14 cellular contexts compared by ENCODE assay signal in the genomic region with DNA sequence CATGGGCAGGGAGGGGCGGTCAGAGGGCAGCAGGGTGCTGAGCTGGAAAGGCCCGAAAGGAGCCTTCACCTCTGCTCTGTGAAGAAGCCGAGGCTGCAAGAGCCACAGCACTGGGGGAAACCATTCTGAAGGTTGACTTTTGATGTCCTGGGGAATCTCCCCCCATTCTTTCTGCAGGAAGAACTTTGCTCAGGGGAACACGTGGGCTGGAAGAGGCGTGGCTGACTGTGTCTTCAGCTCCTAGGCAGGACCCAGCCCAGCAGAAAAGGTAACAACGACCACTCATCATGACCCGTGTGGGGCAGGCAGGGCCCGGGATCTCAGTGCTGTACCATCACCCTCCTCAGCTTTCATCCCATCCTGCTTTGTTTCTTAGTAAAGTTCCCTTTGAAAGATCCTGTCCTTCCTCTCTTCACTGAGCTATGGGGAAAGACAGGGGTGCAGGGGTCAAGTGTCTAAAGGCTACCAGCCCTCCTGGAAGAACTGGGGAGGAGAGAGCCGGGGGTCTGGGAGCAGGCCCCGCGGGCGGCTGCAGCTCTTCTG.
DNase-seq lines count a peak whose midpoint lies in the region; TF ChIP-seq lines count a peak whose summit lies in the region.
"Had no signal": no experiment of that assay in that cellular context is flagged by ENCODE, and none has a peak within 500 bp of the region (broad histone marks: within the 10 kb centered on the region; RNA-seq: fewer than 3 reads in every experiment).

No MANE protein-coding gene starts in this region.

- peak overlapping the region; percentile 79 for H3K4me3 Mint-ChIP-seq in progenitor cell of endocrine pancreas (ENCODE audit: low read depth)
- H3K4me3 Mint-ChIP-seq: activated T-cell treated with anti-CD3 and anti-CD28 coated beads, Interleukin-2, amount 50 U/mL, for 24 hours had no signal

- TF ChIP-seq EP300 in tibial nerve (IDR thresholded peaks at IDR 0.05), result no peak

- H3K27ac ChIP-seq in VCaP (peak overlapping the region; percentile 50; the same call in 1 of the 2 replicates), iPS-20b (ENCODE audit: low read length) (no peak overlapping the region), tibial nerve (no peak overlapping the region)
- H3K27ac ChIP-seq: Peyer's patch had no signal

- H3K4me1 Mint-ChIP-seq in progenitor cell of endocrine pancreas (ENCODE audit: low read depth), result peaks cover 6% of the 10 kb centered on the region

- H3K9ac ChIP-seq in iPS-20b (ENCODE audit: low read depth, low read length), result no peak overlapping the region

- no peaks in the 10 kb centered on the region for H3K9me3 ChIP-seq in iPS-20b (ENCODE audit: insufficient read depth, low read depth, low read length)
- no peaks in the 10 kb centered on the region for H3K9me3 ChIP-seq in tibial nerve
- H3K9me3 ChIP-seq: Peyer's patch had no signal

- no peak for TF ChIP-seq POLR2A in tibial nerve (IDR thresholded peaks at IDR 0.05)

- no peaks in the 10 kb centered on the region for H3K9me3 Mint-ChIP-seq in progenitor cell of endocrine pancreas (ENCODE audit: low read depth)
- H3K9me3 Mint-ChIP-seq: T-cell had no signal

- TF ChIP-seq CTCF in VCaP (conservative IDR thresholded peaks at IDR 0.05) (no peak), progenitor cell of endocrine pancreas (IDR thresholded peaks at IDR 0.05; ENCODE audit: unreplicated experiment) (no peak), tibial nerve (IDR thresholded peaks at IDR 0.05) (no peak)

- peaks cover 41% of the 10 kb centered on the region for H3K27me3 Mint-ChIP-seq in progenitor cell of endocrine pancreas

- no peaks in the 10 kb centered on the region for H3K36me3 Mint-ChIP-seq in progenitor cell of endocrine pancreas (ENCODE audit: insufficient read depth)
- H3K36me3 Mint-ChIP-seq: T-cell had no signal

- 57 to 69% methylated on average over 11 to 12 of the region's 12 CpGs for WGBS in tibial nerve, 2 donors

- H3K36me3 ChIP-seq in iPS-20b (ENCODE audit: insufficient read depth, low read depth, low read length) (no peaks in the 10 kb centered on the region), tibial nerve (no peaks in the 10 kb centered on the region)
- H3K36me3 ChIP-seq: Peyer's patch had no signal

- no peak overlapping the region for H3K27ac Mint-ChIP-seq in progenitor cell of endocrine pancreas
- H3K27ac Mint-ChIP-seq: activated T-cell treated with anti-CD3 and anti-CD28 coated beads, Interleukin-2, amount 50 U/mL, for 24 hours; T-cell had no signal

- H3K4me3 ChIP-seq in iPS-20b (ENCODE audit: low read length), result peak overlapping the region; percentile 69; the same call in 1 of the 2 replicates
- H3K4me3 ChIP-seq in tibial nerve, result no peak overlapping the region

- DNase-seq in HK-2 (ENCODE audit: unreplicated experiment) (peak; percentile 10), progenitor cell of endocrine pancreas (ENCODE audit: low spot score, unreplicated experiment) (no peak), 8988T (no peak), tibial nerve (ENCODE audit: low spot score in 2 of 2) (no peak), NCI-H2171 (lab: John Stamatoyannopoulos, UW) (no peak)
- DNase-seq: activated CD4-positive, alpha-beta T cell treated with anti-CD3 and anti-CD28 coated beads for 48 hours; activated T-cell treated with anti-CD3 and anti-CD28 coated beads, Interleukin-2, amount 50 U/mL, for 24 hours; GDM1; NCI-H1417; NCI-H524; T-cell had no signal

- H3K27me3 ChIP-seq in iPS-20b (ENCODE audit: insufficient read depth, low read length), result peaks cover 55% of the 10 kb centered on the region
- peaks cover 0 to 61% of the 10 kb centered on the region in 2 donors for H3K27me3 ChIP-seq in tibial nerve
- H3K27me3 ChIP-seq: Peyer's patch had no signal

- peaks cover 6% of the 10 kb centered on the region; the same call in 1 of the 2 replicates for H3K4me1 ChIP-seq in iPS-20b (ENCODE audit: insufficient read depth, low read length)
- peaks cover 0 to 14% (median 5%) of the 10 kb centered on the region in 4 donors for H3K4me1 ChIP-seq in tibial nerve
